In genomic region chr1:216627252-216627651, GRCh38 we compare ENCODE assay signal across 19 cellular contexts.
"Had no signal": no experiment of that assay in that cellular context is flagged by ENCODE, and none has a peak within 500 bp of the region (broad histone marks: within the 10 kb centered on the region; RNA-seq: fewer than 3 reads in every experiment).

No MANE protein-coding gene starts in this region.

- ATAC-seq: activated CD8-positive, alpha-beta memory T cell treated with anti-CD3 and anti-CD28 coated beads, Interleukin-2, amount 10 ng/mL, durations not matched to agents 7 days and 5 days; activated naive CD8-positive, alpha-beta T cell treated with anti-CD3 and anti-CD28 coated beads, Interleukin-2, amount 50 U/mL, for 24 hours; esophagus mucosa had no signal

- H3K4me1 ChIP-seq: transverse colon, vagina had no signal

- H2AFZ ChIP-seq: hepatocyte had no signal

- H3K27me3 ChIP-seq: brain microvascular endothelial cell, hepatocyte, transverse colon, vagina had no signal

- DNase-seq: activated B cell treated with CpG ODN at 0.5 μM for 24 hours; activated CD4-positive, alpha-beta memory T cell treated with anti-CD3 and anti-CD28 coated beads, Interleukin-2, amount 10 ng/mL, durations not matched to agents 7 days and 5 days; activated CD4-positive, alpha-beta T cell treated with anti-CD3 and anti-CD28 coated beads for 48 hours; activated CD8-positive, alpha-beta memory T cell treated with anti-CD3 and anti-CD28 coated beads, Interleukin-2, amount 10 ng/mL, durations not matched to agents 7 days and 5 days; activated naive CD4-positive, alpha-beta T cell treated with anti-CD3 and anti-CD28 coated beads for 36 hours; activated naive CD8-positive, alpha-beta T cell treated with anti-CD3 and anti-CD28 coated beads, Interleukin-2, amount 50 U/mL, for 24 hours; aorta; brain microvascular endothelial cell; cortex of kidney; effector CD4-positive, alpha-beta T cell; nephron progenitor cell; occipital lobe; T-helper 1 cell; T-helper 9 cell; transverse colon had no signal

- H3K27ac ChIP-seq: brain microvascular endothelial cell, hepatocyte, skin epidermis, transverse colon, vagina had no signal

- H3K79me2 ChIP-seq: hepatocyte had no signal

- H3K36me3 ChIP-seq: brain microvascular endothelial cell, transverse colon, vagina had no signal

- H3K9me3 ChIP-seq: transverse colon, vagina had no signal

- H3K4me3 ChIP-seq: hepatocyte, skin epidermis, transverse colon, vagina had no signal
